In the genomic region with DNA sequence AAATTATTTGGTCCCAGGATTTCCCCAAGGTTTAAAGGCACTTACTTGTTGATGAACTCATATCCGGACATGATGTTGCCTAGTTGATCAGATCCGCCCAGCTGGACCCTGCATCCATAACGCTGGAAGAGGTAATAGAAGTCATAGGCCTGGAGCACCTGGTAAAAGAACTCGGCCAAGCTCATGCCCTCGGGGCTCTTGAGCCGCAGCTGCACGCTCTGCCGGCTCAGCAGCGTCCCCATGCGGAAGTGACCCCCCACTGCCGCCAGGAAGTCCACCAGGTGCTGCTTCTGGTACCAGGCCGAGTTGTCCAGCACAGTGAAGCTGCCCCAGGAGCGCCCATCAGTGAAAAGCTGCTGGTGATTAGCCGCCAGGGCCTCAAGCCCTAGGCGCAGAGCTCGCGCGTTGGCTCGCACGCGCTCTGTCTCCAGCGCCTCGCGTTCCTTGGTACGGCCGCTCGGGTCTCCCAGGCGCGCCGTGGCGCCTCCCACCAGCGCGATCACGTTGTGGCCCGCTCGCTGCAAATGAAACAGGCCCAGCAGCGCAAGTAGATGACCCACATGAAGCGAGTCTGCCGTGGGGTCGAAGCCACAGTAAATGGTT, we compare ENCODE assay signal across 8 cellular contexts. TPM values are rescaled to one million over a fixed set of nuclear protein-coding genes. Genes with fewer than 3 reads are reported as not detected.
DNase-seq lines count a peak whose midpoint lies in the region; ATAC-seq and TF ChIP-seq lines count a peak whose summit lies in the region.

No MANE protein-coding gene starts in this region.

- peak overlapping the region; percentile 97 for H3K4me2 ChIP-seq in smooth muscle cell

- H4K20me1 ChIP-seq in smooth muscle cell (ENCODE audit: low read depth): no peaks in the 10 kb centered on the region

- H3K27me3 Mint-ChIP-seq in MCF 10A (ENCODE audit: insufficient read depth, unreplicated experiment): no peaks in the 10 kb centered on the region

- H2AFZ ChIP-seq in smooth muscle cell (ENCODE audit: low read depth): peak overlapping the region; percentile 97

- peak overlapping the region; percentile 98 for H3K9ac ChIP-seq in iPS-20b (ENCODE audit: low read depth, low read length)
- peak overlapping the region; percentile 93 for H3K9ac ChIP-seq in smooth muscle cell (ENCODE audit: low read depth)

- peak; percentile 75 for ATAC-seq in HG02885 (IDR thresholded peaks at IDR 0.05; ENCODE audit: poor library complexity, unreplicated experiment)

- TF ChIP-seq CTCF in MCF 10A (IDR thresholded peaks at IDR 0.05; ENCODE audit: unreplicated experiment): peak; percentile 88
- TF ChIP-seq CTCF in smooth muscle cell (IDR thresholded peaks at IDR 0.05; ENCODE audit: borderline replicate concordance, insufficient read depth, poor library complexity, severe bottlenecking): peak; percentile 65

- H3K27ac ChIP-seq in iPS-20b (ENCODE audit: low read length) (peak overlapping the region; percentile 98), smooth muscle cell (ENCODE audit: low read depth) (peak overlapping the region; percentile 90)

- H3K9me3 ChIP-seq in iPS-20b (ENCODE audit: insufficient read depth, low read depth, low read length) (no peaks in the 10 kb centered on the region), smooth muscle cell (replicated peaks; ENCODE audit: low read depth) (no peaks in the 10 kb centered on the region)

- no peaks in the 10 kb centered on the region; the same call in 1 of the 2 replicates for H3K4me1 ChIP-seq in iPS-20b (ENCODE audit: insufficient read depth, low read length)
- H3K4me1 ChIP-seq in smooth muscle cell (ENCODE audit: low read depth): peaks cover 8% of the 10 kb centered on the region

- H3K27me3 ChIP-seq in iPS-20b (ENCODE audit: insufficient read depth, low read length): no peaks in the 10 kb centered on the region
- no peaks in the 10 kb centered on the region for H3K27me3 ChIP-seq in smooth muscle cell (ENCODE audit: low read depth)

- peaks cover 34% of the 10 kb centered on the region for H3K36me3 Mint-ChIP-seq in MCF 10A (ENCODE audit: insufficient read depth, unreplicated experiment)

- H3F3A ChIP-seq in smooth muscle cell (ENCODE audit: low read depth): no peaks in the 10 kb centered on the region

- POLR2A ChIA-PET in MCF 10A (lab: Yijun Ruan, JAX): interaction anchor here (0.6 to 3.5 kb wide), 32 partner anchors 10 to 1267 kb away, joined by 3 to 54 read pairs (median 4); partner anchors contain the start of genes ALG10, DNM1L and PKP2

- peak overlapping the region; percentile 86 for H3K4me3 Mint-ChIP-seq in MCF 10A (ENCODE audit: unreplicated experiment)

- H3K27ac Mint-ChIP-seq in MCF 10A (ENCODE audit: low read depth, unreplicated experiment): peak overlapping the region; percentile 90

- CTCF ChIA-PET in MCF 10A (lab: Yijun Ruan, JAX): interaction anchor here (0.6 to 5.7 kb wide), 56 partner anchors 9 to 1367 kb away, joined by 3 to 60 read pairs (median 4); partner anchors contain the start of genes ALG10 and PKP2

- H3K36me3 ChIP-seq in iPS-20b (ENCODE audit: insufficient read depth, low read depth, low read length) (peaks cover 41% of the 10 kb centered on the region), smooth muscle cell (ENCODE audit: low read depth) (peaks cover 12% of the 10 kb centered on the region)

- WGBS in smooth muscle cell (ENCODE audit: low lambda C conversion rate): under 1% methylated on average over 40 of the region's 40 CpGs

- intact Hi-C loops in MCF 10A (cut with micrococcal nuclease): loop anchor here (1.0 to 10.0 kb wide), 5 partner anchors 140 to 1100 kb away; partner anchors contain the start of gene ETFBKMT

- peaks cover 13% of the 10 kb centered on the region for H3K4me1 Mint-ChIP-seq in MCF 10A (ENCODE audit: insufficient read depth, unreplicated experiment)

- H3K9me3 Mint-ChIP-seq in MCF 10A (ENCODE audit: unreplicated experiment): no peaks in the 10 kb centered on the region

- peak; percentile 82 for DNase-seq in DMS 273 (lab: John Stamatoyannopoulos, UW; ENCODE audit: unreplicated experiment)
- no peak for DNase-seq in DMS 273 treated with DMSO at 0.1 percent for 48 hours (lab: John Stamatoyannopoulos, UW)
- peak; percentile 50 for DNase-seq in NCI-H1694 (lab: John Stamatoyannopoulos, UW)
- peak; percentile 83 for DNase-seq in UCSD-AML1 (lab: John Stamatoyannopoulos, UW; ENCODE audit: unreplicated experiment)
- DNase-seq in MCF 10A (ENCODE audit: unreplicated experiment): peak; percentile 85
- DNase-seq in smooth muscle cell (lab: John Stamatoyannopoulos, UW; ENCODE audit: unreplicated experiment): peak; percentile 49

- peak overlapping the region; percentile 97 for H3K4me3 ChIP-seq in iPS-20b (ENCODE audit: low read length)
- peak overlapping the region; percentile 79 for H3K4me3 ChIP-seq in smooth muscle cell

- TSS peak; percentile 83 for BruUV-seq in MCF 10A (replicated peaks; lab: Mats Ljungman, UMichigan)

- H3K79me2 ChIP-seq in smooth muscle cell (ENCODE audit: low read depth): peaks cover 25% of the 10 kb centered on the region

RNA-seq across cellular contexts. Expression of gene YARS2, which starts 0.5 kb away (rescaled TPM):
- total RNA-seq in MCF 10A (2022) (27.2 and 30.1 TPM in 2 replicates), smooth muscle cell (22.5 and 32.6 TPM in 2 replicates)
- 25.4 and 25.9 TPM in 2 replicates for polyA plus RNA-seq in smooth muscle cell
